13 cellular contexts compared by ENCODE assay signal in genomic region chr5:74288038-74288437, GRCh38.
"Had no signal": no experiment of that assay in that cellular context is flagged by ENCODE, and none has a peak within 500 bp of the region (broad histone marks: within the 10 kb centered on the region; RNA-seq: fewer than 3 reads in every experiment).

No MANE protein-coding gene starts in this region.

- H3K79me2 ChIP-seq: hepatocyte had no signal

- H3K9me3 ChIP-seq: adrenal gland, right lobe of liver, testis had no signal

- H2AFZ ChIP-seq: hepatocyte had no signal

- H3K4me3 ChIP-seq: adrenal gland, hepatocyte, right lobe of liver, testis had no signal

- H3K27me3 ChIP-seq: adrenal gland, hepatocyte, right lobe of liver, testis had no signal

- H3K36me3 ChIP-seq: adrenal gland, right lobe of liver had no signal

- H3K4me2 ChIP-seq: hepatocyte had no signal

- DNase-seq: activated CD4-positive, alpha-beta T cell treated with anti-CD3 and anti-CD28 coated beads, Interleukin-2, amount 10 ng/mL, durations not matched to agents 24 days and 14 days; activated naive CD4-positive, alpha-beta T cell treated with anti-CD3 and anti-CD28 coated beads, Interleukin-2, amount 10 ng/mL, durations not matched to agents 7 days and 5 days; activated T-cell treated with anti-CD3 and anti-CD28 coated beads for 4 hours; kidney; naive thymus-derived CD4-positive, alpha-beta T cell; right lobe of liver; SHP77; stimulated activated CD4-positive, alpha-beta T cell treated with anti-CD3 and anti-CD28 coated beads, Interleukin-2, amount 100 ng/mL, for 48 hours; stimulated activated naive CD8-positive, alpha-beta T cell treated with anti-CD3 and anti-CD28 coated beads, Interleukin-15, Interleukin-2, amounts not matched to agents 100 U/mL and 50 U/mL, for 24 hours had no signal

- ATAC-seq: naive thymus-derived CD4-positive, alpha-beta T cell; stimulated activated naive CD8-positive, alpha-beta T cell treated with anti-CD3 and anti-CD28 coated beads, Interleukin-15, Interleukin-2, amounts not matched to agents 100 U/mL and 50 U/mL, for 24 hours; WTC11 had no signal

- H3K4me1 ChIP-seq: right lobe of liver had no signal

- FAIRE-seq: kidney had no signal

- H3K27ac ChIP-seq: hepatocyte, right lobe of liver had no signal
